Comparison of ENCODE assay signal across 10 cellular contexts in the genomic region with DNA sequence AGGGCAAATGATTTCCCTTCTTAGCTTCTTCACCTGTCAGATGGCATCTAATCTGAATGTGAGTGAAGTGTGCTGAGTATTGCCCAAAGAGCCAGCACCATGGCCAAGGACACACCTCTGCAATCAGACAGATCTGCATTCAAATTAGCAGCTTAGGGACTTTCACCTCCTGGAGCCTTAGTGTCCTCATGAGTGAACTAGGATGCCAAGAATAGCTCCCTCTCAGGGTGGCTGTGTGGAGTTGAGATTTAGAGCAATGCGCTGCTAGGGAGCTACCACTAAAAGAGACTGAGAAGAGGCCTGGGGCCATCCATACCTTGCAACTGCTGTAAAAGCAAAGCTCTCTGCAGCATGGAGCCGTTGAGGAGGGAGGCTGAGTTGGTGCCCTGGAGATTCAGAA. TPM values are rescaled to one million over a fixed set of nuclear protein-coding genes. Genes with fewer than 3 reads are reported as not detected.
DNase-seq lines count a peak whose midpoint lies in the region; ATAC-seq and TF ChIP-seq lines count a peak whose summit lies in the region.
"Had no signal": no experiment of that assay in that cellular context is flagged by ENCODE, and none has a peak within 500 bp of the region (broad histone marks: within the 10 kb centered on the region; RNA-seq: fewer than 3 reads in every experiment).

No MANE protein-coding gene starts in this region.

- H3K79me2 ChIP-seq in Loucy (ENCODE audit: insufficient read depth, low read length), result peaks cover 25% of the 10 kb centered on the region
- H3K79me2 ChIP-seq in neural progenitor cell (ENCODE audit: low read depth), result peaks cover 14% of the 10 kb centered on the region

- H3K27me3 Mint-ChIP-seq in neural progenitor cell (ENCODE audit: insufficient read depth, low read depth), result peaks cover 2% of the 10 kb centered on the region

- no peak overlapping the region for H3K27ac Mint-ChIP-seq in neural progenitor cell

- no peaks in the 10 kb centered on the region for H3K9me3 Mint-ChIP-seq in neural progenitor cell

- H2AFZ ChIP-seq in Loucy (ENCODE audit: low read length) (no peak overlapping the region), neural progenitor cell (replicated peaks) (no peak overlapping the region)

- H3K27ac ChIP-seq in breast epithelium (no peak overlapping the region), neural progenitor cell (no peak overlapping the region)

- intact Hi-C loops in breast epithelium (cut with DNase I; ENCODE audit: low total_unique reads), result no loop called here

- no peak for TF ChIP-seq POLR2A in breast epithelium (IDR thresholded peaks at IDR 0.05)

- H3K36me3 ChIP-seq in Loucy (ENCODE audit: insufficient read depth, low read length), result no peaks in the 10 kb centered on the region; the same call in 1 of the 2 replicates
- no peaks in the 10 kb centered on the region for H3K36me3 ChIP-seq in breast epithelium
- H3K36me3 ChIP-seq in neural progenitor cell, result peaks cover 9% of the 10 kb centered on the region

- H3K4me1 ChIP-seq in Loucy (ENCODE audit: insufficient read depth, low read length, poor library complexity, severe bottlenecking) (peaks cover 27% of the 10 kb centered on the region), breast epithelium (peaks cover 3 to 14% of the 10 kb centered on the region in 2 donors), neural progenitor cell (peaks cover 7% of the 10 kb centered on the region)

- H3F3A ChIP-seq in Loucy (ENCODE audit: low read depth) (no peaks in the 10 kb centered on the region), neural progenitor cell (ENCODE audit: low read depth) (peaks cover 6% of the 10 kb centered on the region)

- H4K20me1 ChIP-seq in Loucy (ENCODE audit: insufficient read depth, low read length, poor library complexity, severe bottlenecking), result no peaks in the 10 kb centered on the region
- H4K20me1 ChIP-seq in neural progenitor cell (ENCODE audit: low read depth), result no peaks in the 10 kb centered on the region

- no peak for ATAC-seq in HG03097 (IDR thresholded peaks at IDR 0.05; ENCODE audit: low FRiP score, unreplicated experiment)
- ATAC-seq: lower lobe of right lung had no signal

- H3K4me2 ChIP-seq in Loucy (ENCODE audit: low read depth, low read length, poor library complexity, severe bottlenecking), result peak overlapping the region; percentile 99
- peak overlapping the region; percentile 78 for H3K4me2 ChIP-seq in neural progenitor cell

- H3K27me3 ChIP-seq in Loucy (ENCODE audit: insufficient read depth, low read length, poor library complexity, severe bottlenecking) (no peaks in the 10 kb centered on the region), breast epithelium (no peaks in the 10 kb centered on the region), neural progenitor cell (no peaks in the 10 kb centered on the region)

- peaks cover 19% of the 10 kb centered on the region for H3K36me3 Mint-ChIP-seq in neural progenitor cell

- DNase-seq in ELF-1 (ENCODE audit: low read depth, low spot score), result peak; percentile 46
- DNase-seq in breast epithelium (ENCODE audit: low spot score in 2 of 2), result no peak
- no peak for DNase-seq in neural progenitor cell (ENCODE audit: low spot score)
- no peak for DNase-seq in NCI-H187 treated with DMSO at 0.1 percent for 48 hours (lab: John Stamatoyannopoulos, UW)
- no peak for DNase-seq in NCI-H1930 (lab: John Stamatoyannopoulos, UW)
- no peak for DNase-seq in KG1 (lab: John Stamatoyannopoulos, UW)
- DNase-seq: KBM-7, lower lobe of right lung had no signal

- 0 out of 2 replicates have a peak, but pooled peaks have one; percentile 8 for TF ChIP-seq CTCF in Loucy (conservative IDR thresholded peaks at IDR 0.05; ENCODE audit: low read length)
- no peak for TF ChIP-seq CTCF in breast epithelium (IDR thresholded peaks at IDR 0.05)
- TF ChIP-seq CTCF in neural progenitor cell (IDR thresholded peaks at IDR 0.05), result no peak

- H3K9ac ChIP-seq in Loucy (ENCODE audit: low read depth, low read length, poor library complexity, severe bottlenecking) (peak overlapping the region; percentile 91), neural progenitor cell (no peak overlapping the region)

- peak overlapping the region; percentile 99 for H3K4me3 ChIP-seq in Loucy (ENCODE audit: low read length, poor library complexity, severe bottlenecking)
- H3K4me3 ChIP-seq in breast epithelium, result peak overlapping the region in 2 of 3 donors; percentile 86 to 99
- peak overlapping the region; percentile 96 for H3K4me3 ChIP-seq in neural progenitor cell

- no peaks in the 10 kb centered on the region for H3K9me3 ChIP-seq in Loucy (ENCODE audit: insufficient read depth, low read depth, low read length)
- no peaks in the 10 kb centered on the region for H3K9me3 ChIP-seq in breast epithelium
- H3K9me3 ChIP-seq in neural progenitor cell (ENCODE audit: low read depth), result no peaks in the 10 kb centered on the region
- H3K9me3 ChIP-seq: lower lobe of right lung had no signal

- H3K4me3 Mint-ChIP-seq in neural progenitor cell, result peak overlapping the region; percentile 96

- H3K4me1 Mint-ChIP-seq in neural progenitor cell, result peaks cover 14% of the 10 kb centered on the region

- H3K9me2 ChIP-seq in Loucy (replicated peaks; ENCODE audit: low read depth, low read length), result no peaks in the 10 kb centered on the region

RNA-seq across cellular contexts. Expression of a gene that starts 1.4 kb away (rescaled TPM):
- 10 to 100 TPM; 54.1 to 71.8 (median 58.4) TPM for total RNA-seq in breast epithelium
- total RNA-seq in neural progenitor cell (ENCODE audit: low replicate concordance), result 33.4 and 48.8 TPM in 2 replicates

RNA-seq across cellular contexts. Expression of a gene that starts 13.2 kb away (rescaled TPM):
- total RNA-seq in breast epithelium, result 10 to 100 TPM; 11.3 to 36.0 (median 12.5) TPM
- 30.1 and 52.7 TPM in 2 replicates for total RNA-seq in neural progenitor cell (ENCODE audit: low replicate concordance)

RNA-seq across cellular contexts. Expression of a gene that starts 29.9 kb away (rescaled TPM):
- total RNA-seq in breast epithelium (100 to 1,000 TPM; 144 to 232 (median 152) TPM), neural progenitor cell (ENCODE audit: low replicate concordance) (69.4 and 228 TPM in 2 replicates)

RNA-seq across cellular contexts. Expression of a gene that starts 40.8 kb away (rescaled TPM):
- total RNA-seq in breast epithelium, result 10 to 100 TPM in 2 of 3 donors, not detected in 1; 38.5 to 42.3 TPM
- total RNA-seq in neural progenitor cell (ENCODE audit: low replicate concordance), result not detected in 2 replicates
